Comparison of ENCODE assay signal across 1 cellular context in the genomic region with DNA sequence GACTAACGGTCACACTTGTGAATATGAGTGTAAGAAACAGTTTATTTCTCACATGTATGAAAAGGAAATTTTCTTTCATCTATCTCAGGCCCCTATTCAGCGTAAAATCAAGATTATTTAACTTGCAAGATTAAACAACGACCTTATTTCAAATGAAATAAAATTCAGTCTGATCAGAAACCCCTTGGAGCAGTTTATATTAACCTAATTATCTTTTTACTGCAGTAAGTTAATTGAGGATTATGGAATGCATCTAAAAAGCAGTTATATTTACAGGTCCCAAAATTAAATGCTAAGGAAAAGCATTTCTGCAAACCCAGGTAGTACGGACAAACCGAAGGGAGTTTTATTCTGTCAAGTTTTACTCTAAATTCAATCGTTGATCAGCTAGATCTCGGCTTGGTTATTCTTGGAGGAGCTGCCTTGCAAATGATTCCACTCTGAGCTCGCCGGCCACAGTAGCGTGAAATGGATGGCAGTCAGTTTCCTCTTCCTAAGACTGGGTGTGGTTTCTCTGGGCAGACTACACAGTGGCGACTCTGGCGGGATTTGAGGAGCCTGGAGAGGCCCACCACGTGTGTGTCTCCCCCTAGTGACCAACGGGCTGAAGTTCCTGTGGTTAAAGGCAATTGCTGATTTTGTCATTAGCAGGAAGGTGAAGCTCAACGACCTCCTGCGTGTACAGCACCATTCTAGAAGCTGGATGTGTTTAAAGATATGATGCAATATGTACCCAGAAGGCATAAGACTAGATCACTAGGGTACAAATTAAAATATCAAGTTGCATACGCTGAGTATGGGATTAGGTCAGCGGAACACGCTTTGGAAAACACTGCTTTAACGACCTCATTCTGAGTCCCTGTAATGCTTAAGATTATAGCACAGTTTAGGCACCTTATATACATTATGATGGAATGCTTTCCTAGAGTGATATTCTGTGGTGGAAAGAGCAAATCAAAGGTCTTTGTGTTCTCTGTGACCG.
TF ChIP-seq lines count a peak whose summit lies in the region.

No MANE protein-coding gene starts in this region.

TF ChIP-seq in SK-N-SH, 30 proteins besides CTCF, POLR2A, EP300 and RAD21 (continued from another document):
- peak; percentile 73; the same call in 1 of the 2 replicates for TF ChIP-seq TAF1 (IDR thresholded peaks at IDR 0.05; ENCODE audit: borderline replicate concordance, low read depth, low read length)
- TF ChIP-seq, protein P1, sequence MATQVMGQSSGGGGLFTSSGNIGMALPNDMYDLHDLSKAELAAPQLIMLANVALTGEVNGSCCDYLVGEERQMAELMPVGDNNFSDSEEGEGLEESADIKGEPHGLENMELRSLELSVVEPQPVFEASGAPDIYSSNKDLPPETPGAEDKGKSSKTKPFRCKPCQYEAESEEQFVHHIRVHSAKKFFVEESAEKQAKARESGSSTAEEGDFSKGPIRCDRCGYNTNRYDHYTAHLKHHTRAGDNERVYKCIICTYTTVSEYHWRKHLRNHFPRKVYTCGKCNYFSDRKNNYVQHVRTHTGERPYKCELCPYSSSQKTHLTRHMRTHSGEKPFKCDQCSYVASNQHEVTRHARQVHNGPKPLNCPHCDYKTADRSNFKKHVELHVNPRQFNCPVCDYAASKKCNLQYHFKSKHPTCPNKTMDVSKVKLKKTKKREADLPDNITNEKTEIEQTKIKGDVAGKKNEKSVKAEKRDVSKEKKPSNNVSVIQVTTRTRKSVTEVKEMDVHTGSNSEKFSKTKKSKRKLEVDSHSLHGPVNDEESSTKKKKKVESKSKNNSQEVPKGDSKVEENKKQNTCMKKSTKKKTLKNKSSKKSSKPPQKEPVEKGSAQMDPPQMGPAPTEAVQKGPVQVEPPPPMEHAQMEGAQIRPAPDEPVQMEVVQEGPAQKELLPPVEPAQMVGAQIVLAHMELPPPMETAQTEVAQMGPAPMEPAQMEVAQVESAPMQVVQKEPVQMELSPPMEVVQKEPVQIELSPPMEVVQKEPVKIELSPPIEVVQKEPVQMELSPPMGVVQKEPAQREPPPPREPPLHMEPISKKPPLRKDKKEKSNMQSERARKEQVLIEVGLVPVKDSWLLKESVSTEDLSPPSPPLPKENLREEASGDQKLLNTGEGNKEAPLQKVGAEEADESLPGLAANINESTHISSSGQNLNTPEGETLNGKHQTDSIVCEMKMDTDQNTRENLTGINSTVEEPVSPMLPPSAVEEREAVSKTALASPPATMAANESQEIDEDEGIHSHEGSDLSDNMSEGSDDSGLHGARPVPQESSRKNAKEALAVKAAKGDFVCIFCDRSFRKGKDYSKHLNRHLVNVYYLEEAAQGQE (IDR thresholded peaks at IDR 0.05; ENCODE audit: low read depth, low read length) = peak; percentile 51; the same call in 1 of the 2 replicates
- TF ChIP-seq YY1 (IDR thresholded peaks at IDR 0.05; ENCODE audit: low read depth) = peak; percentile 74; the same call in 1 of the 2 replicates
- no peak for TF ChIP-seq NFIC (IDR thresholded peaks at IDR 0.05; ENCODE audit: borderline replicate concordance)
- TF ChIP-seq, protein P2, sequence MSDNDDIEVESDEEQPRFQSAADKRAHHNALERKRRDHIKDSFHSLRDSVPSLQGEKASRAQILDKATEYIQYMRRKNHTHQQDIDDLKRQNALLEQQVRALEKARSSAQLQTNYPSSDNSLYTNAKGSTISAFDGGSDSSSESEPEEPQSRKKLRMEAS (IDR thresholded peaks at IDR 0.05; ENCODE audit: low read depth) = peak; percentile 90
- TF ChIP-seq, protein P3, sequence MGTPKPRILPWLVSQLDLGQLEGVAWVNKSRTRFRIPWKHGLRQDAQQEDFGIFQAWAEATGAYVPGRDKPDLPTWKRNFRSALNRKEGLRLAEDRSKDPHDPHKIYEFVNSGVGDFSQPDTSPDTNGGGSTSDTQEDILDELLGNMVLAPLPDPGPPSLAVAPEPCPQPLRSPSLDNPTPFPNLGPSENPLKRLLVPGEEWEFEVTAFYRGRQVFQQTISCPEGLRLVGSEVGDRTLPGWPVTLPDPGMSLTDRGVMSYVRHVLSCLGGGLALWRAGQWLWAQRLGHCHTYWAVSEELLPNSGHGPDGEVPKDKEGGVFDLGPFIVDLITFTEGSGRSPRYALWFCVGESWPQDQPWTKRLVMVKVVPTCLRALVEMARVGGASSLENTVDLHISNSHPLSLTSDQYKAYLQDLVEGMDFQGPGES (IDR thresholded peaks at IDR 0.05; ENCODE audit: low read depth, low read length) = no peak
- peak; percentile 8; the same call in 1 of the 2 replicates for TF ChIP-seq TCF12 (IDR thresholded peaks at IDR 0.05)
- TF ChIP-seq MXI1 (IDR thresholded peaks at IDR 0.05; ENCODE audit: low read depth, low read length) = peak; percentile 82
- TF ChIP-seq RCOR1 (IDR thresholded peaks at IDR 0.05; ENCODE audit: low read length) = peak; percentile 63; the same call in 1 of the 2 replicates
